Comparison of ENCODE assay signal across 30 cellular contexts in genomic region chr9:95634581-95634980, GRCh38.
"Had no signal": no experiment of that assay in that cellular context is flagged by ENCODE, and none has a peak within 500 bp of the region (broad histone marks: within the 10 kb centered on the region; RNA-seq: fewer than 3 reads in every experiment).

No MANE protein-coding gene starts in this region.

- H3K4me3 Mint-ChIP-seq: central memory CD8-positive, alpha-beta T cell; naive thymus-derived CD4-positive, alpha-beta T cell; nephron; stimulated activated effector memory CD8-positive, alpha-beta T cell treated with anti-CD3 and anti-CD28 coated beads, Interleukin-12 subunit alpha, Interleukin-12 subunit beta, amount 100 ng/mL, for 72 hours had no signal

- FAIRE-seq: islet of Langerhans, pancreas, small intestine had no signal

- H3K9me3 ChIP-seq: lower lobe of right lung, pancreas, right lobe of liver, tibial artery had no signal

- H3K36me3 Mint-ChIP-seq: stimulated activated effector memory CD8-positive, alpha-beta T cell treated with anti-CD3 and anti-CD28 coated beads, Interleukin-12 subunit alpha, Interleukin-12 subunit beta, amount 100 ng/mL, for 72 hours had no signal

- H3K27me3 ChIP-seq: pancreas, right lobe of liver, stomach, tibial artery, upper lobe of left lung had no signal

- H3K27ac ChIP-seq: coronary artery, esophagus squamous epithelium, heart right ventricle, lower lobe of right lung, pancreas, right lobe of liver, stomach, tibial artery, upper lobe of left lung had no signal

- DNase-seq: dermis blood vessel endothelial cell; effector memory CD4-positive, alpha-beta T cell; erythroblast; esophagus squamous epithelium; foreskin melanocyte; glutamatergic neuron; heart right ventricle; hippocampal formation; kidney glomerular epithelial cell; left colon; left ventricle myocardium superior; lower lobe of right lung; midbrain; naive thymus-derived CD4-positive, alpha-beta T cell; occipital lobe; pancreas; right lobe of liver; small intestine; stimulated activated CD4-positive, alpha-beta T cell treated with anti-CD3 and anti-CD28 coated beads, Interleukin-12 subunit alpha, Interleukin-12 subunit beta, amount 100 ng/mL, for 4 hours; stimulated activated CD4-positive, alpha-beta T cell treated with anti-CD3 and anti-CD28 coated beads, Interleukin-2, amount 100 ng/mL, for 24 hours; stimulated activated CD4-positive, alpha-beta T cell treated with anti-CD3 and anti-CD28 coated beads, Interleukin-4, amount 100 ng/mL, for 24 hours; stimulated activated naive CD4-positive, alpha-beta T cell treated with Interleukin-2 at 50 U/mL for 16 hours; stomach; tibial artery; upper lobe of left lung had no signal

- H3K9me3 Mint-ChIP-seq: central memory CD8-positive, alpha-beta T cell; stimulated activated effector memory CD8-positive, alpha-beta T cell treated with anti-CD3 and anti-CD28 coated beads, Interleukin-12 subunit alpha, Interleukin-12 subunit beta, amount 100 ng/mL, for 72 hours had no signal

- H3K4me1 Mint-ChIP-seq: central memory CD8-positive, alpha-beta T cell; stimulated activated effector memory CD8-positive, alpha-beta T cell treated with anti-CD3 and anti-CD28 coated beads, Interleukin-12 subunit alpha, Interleukin-12 subunit beta, amount 100 ng/mL, for 72 hours had no signal

- H3K4me1 ChIP-seq: esophagus squamous epithelium, heart right ventricle, lower lobe of right lung, pancreas, right lobe of liver, stomach, tibial artery, upper lobe of left lung had no signal

- H3K36me3 ChIP-seq: esophagus squamous epithelium, heart right ventricle, lower lobe of right lung, pancreas, right lobe of liver, stomach, tibial artery, upper lobe of left lung had no signal

- H3K4me3 ChIP-seq: coronary artery, esophagus squamous epithelium, heart right ventricle, lower lobe of right lung, pancreas, right lobe of liver, stomach, tibial artery, upper lobe of left lung had no signal

- H3K27ac Mint-ChIP-seq: naive thymus-derived CD4-positive, alpha-beta T cell; nephron; stimulated activated effector memory CD8-positive, alpha-beta T cell treated with anti-CD3 and anti-CD28 coated beads, Interleukin-12 subunit alpha, Interleukin-12 subunit beta, amount 100 ng/mL, for 72 hours had no signal
